ENCODE assay signal across 2 cellular contexts in genomic region chr7:20797174-20798080, GRCh38.
TF ChIP-seq lines count a peak whose summit lies in the region.

No MANE protein-coding gene starts in this region.

TF ChIP-seq in A549, 52 proteins besides CTCF, POLR2A, EP300 and RAD21 (continued from another document):
- TF ChIP-seq NFE2L2 (conservative IDR thresholded peaks at IDR 0.05; ENCODE audit: low read length) (no peak), RNF2 (IDR thresholded peaks at IDR 0.05; ENCODE audit: borderline replicate concordance, low read depth) (peak; percentile 60; the same call in 1 of the 2 replicates), SREBF2 (IDR thresholded peaks at IDR 0.05) (no peak)

TF ChIP-seq in HepG2, 621 proteins besides CTCF, POLR2A, EP300 and RAD21 (continued from another document):
- TF ChIP-seq STAT6 (CRISPR knock-in tag; IDR thresholded peaks at IDR 0.05; ENCODE audit: borderline replicate concordance) (no peak), CBX2 (IDR thresholded peaks at IDR 0.05; ENCODE audit: low read depth, low read length) (0 out of 2 replicates have a peak, but pooled peaks have one; percentile 32), CBX2 (CRISPR knock-in tag; IDR thresholded peaks at IDR 0.05; ENCODE audit: low read depth) (0 out of 2 replicates have a peak, but pooled peaks have one; percentile 56), RBAK (CRISPR knock-in tag; IDR thresholded peaks at IDR 0.05) (no peak), MYPOP (CRISPR knock-in tag; IDR thresholded peaks at IDR 0.05) (peak; percentile 51; the same call in 1 of the 2 replicates), NR3C1 (CRISPR knock-in tag; IDR thresholded peaks at IDR 0.05) (no peak), SYNCRIP (IDR thresholded peaks at IDR 0.05; ENCODE audit: insufficient read depth, low read depth, low read length) (no peak), UBTF (CRISPR knock-in tag; IDR thresholded peaks at IDR 0.05) (peak; percentile 27; the same call in 1 of the 2 replicates), NFATC3 (CRISPR knock-in tag; IDR thresholded peaks at IDR 0.05) (no peak), SETDB1 (CRISPR knock-in tag; IDR thresholded peaks at IDR 0.05; ENCODE audit: borderline replicate concordance) (no peak), EZH2 (conservative IDR thresholded peaks at IDR 0.05; ENCODE audit: low read depth, low read length) (peak; percentile 78), ZNF251 (CRISPR knock-in tag; IDR thresholded peaks at IDR 0.05) (no peak), SP5 (CRISPR knock-in tag; IDR thresholded peaks at IDR 0.05; ENCODE audit: borderline replicate concordance, low read depth) (no peak), STAG1 (CRISPR knock-in tag; IDR thresholded peaks at IDR 0.05) (no peak)
